Comparison of ENCODE assay signal across 14 cellular contexts in genomic region chr10:12164085-12164484, GRCh38. TPM values are rescaled to one million over a fixed set of nuclear protein-coding genes. Genes with fewer than 3 reads are reported as not detected.
DNase-seq lines count a peak whose midpoint lies in the region; ATAC-seq and TF ChIP-seq lines count a peak whose summit lies in the region.
"Had no signal": no experiment of that assay in that cellular context is flagged by ENCODE, and none has a peak within 500 bp of the region (broad histone marks: within the 10 kb centered on the region; RNA-seq: fewer than 3 reads in every experiment).

No MANE protein-coding gene starts in this region.

- peaks cover 3 to 26% of the 10 kb centered on the region in 2 donors for H3K36me3 Mint-ChIP-seq in activated T-cell treated with anti-CD3 and anti-CD28 coated beads, Interleukin-2, amount 50 U/mL, for 72 hours (ENCODE audit: insufficient read depth in 2 of 2)
- H3K36me3 Mint-ChIP-seq in chondrocyte (ENCODE audit: low read depth): peaks cover 15% of the 10 kb centered on the region
- H3K36me3 Mint-ChIP-seq in activated T-helper 17 cell treated with anti-CD3 and anti-CD28 coated beads, Interleukin-2, amount 50 U/mL, for 72 hours (ENCODE audit: low read depth): peaks cover 95% of the 10 kb centered on the region

- no peaks in the 10 kb centered on the region for H3K9me3 Mint-ChIP-seq in activated T-cell treated with anti-CD3 and anti-CD28 coated beads, Interleukin-2, amount 50 U/mL, for 72 hours
- no peaks in the 10 kb centered on the region for H3K9me3 Mint-ChIP-seq in chondrocyte (ENCODE audit: low read depth)
- no peaks in the 10 kb centered on the region for H3K9me3 Mint-ChIP-seq in activated T-helper 17 cell treated with anti-CD3 and anti-CD28 coated beads, Interleukin-2, amount 50 U/mL, for 72 hours
- H3K9me3 Mint-ChIP-seq: CD8-positive, alpha-beta T cell had no signal

- H3K9me3 ChIP-seq in right lobe of liver: no peaks in the 10 kb centered on the region

- no peaks in the 10 kb centered on the region for H3K27me3 ChIP-seq in right lobe of liver

- no peaks in the 10 kb centered on the region for H3K27me3 Mint-ChIP-seq in activated T-cell treated with anti-CD3 and anti-CD28 coated beads, Interleukin-2, amount 50 U/mL, for 72 hours (ENCODE audit: low read depth)
- no peaks in the 10 kb centered on the region for H3K27me3 Mint-ChIP-seq in chondrocyte (ENCODE audit: low read depth)
- no peaks in the 10 kb centered on the region for H3K27me3 Mint-ChIP-seq in activated T-helper 17 cell treated with anti-CD3 and anti-CD28 coated beads, Interleukin-2, amount 50 U/mL, for 72 hours

- ATAC-seq in activated T-cell treated with anti-CD3 and anti-CD28 coated beads, Interleukin-2, amount 50 U/mL, for 72 hours (replicated peaks in 1 of 2): no peak
- ATAC-seq in right lobe of liver: peak; percentile 89 to 94 (median 90)
- no peak for ATAC-seq in activated T-helper 17 cell treated with anti-CD3 and anti-CD28 coated beads, Interleukin-2, amount 50 U/mL, for 72 hours (replicated peaks)
- ATAC-seq: CD8-positive, alpha-beta T cell had no signal

- no peak overlapping the region for H3K4me3 Mint-ChIP-seq in activated T-cell treated with anti-CD3 and anti-CD28 coated beads, Interleukin-2, amount 50 U/mL, for 72 hours
- no peak overlapping the region for H3K4me3 Mint-ChIP-seq in chondrocyte (ENCODE audit: unreplicated experiment)
- H3K4me3 Mint-ChIP-seq in activated T-helper 17 cell treated with anti-CD3 and anti-CD28 coated beads, Interleukin-2, amount 50 U/mL, for 72 hours: no peak overlapping the region
- H3K4me3 Mint-ChIP-seq: CD8-positive, alpha-beta T cell had no signal

- no peak for DNase-seq in activated T-cell treated with anti-CD3 and anti-CD28 coated beads, Interleukin-2, amount 50 U/mL, for 72 hours
- no peak for DNase-seq in activated T-cell treated with anti-CD3 and anti-CD28 coated beads, Interleukin-2, amount 50 U/mL, for 48 hours
- DNase-seq in chondrocyte (ENCODE audit: low spot score) (no peak), right lobe of liver (peak; percentile 58 to 86 (median 81)), GOT3 (lab: John Stamatoyannopoulos, UW) (no peak), LoVo (ENCODE audit: low spot score) (no peak)
- DNase-seq: 8988T; CD8-positive, alpha-beta T cell; DMS79; NCI-H187 treated with DMSO at 0.1 percent for 48 hours; NCI-H526 treated with DMSO at 0.1 percent for 48 hours; Right ventricle myocardium superior had no signal

- peak overlapping the region in 1 of 3 donors; percentile 5 for H3K4me3 ChIP-seq in right lobe of liver

- intact Hi-C loops in right lobe of liver (cut with DNase I): no loop called here

- TF ChIP-seq POLR2A in right lobe of liver (IDR thresholded peaks at IDR 0.05): no peak

- H3K27ac Mint-ChIP-seq in activated T-cell treated with anti-CD3 and anti-CD28 coated beads, Interleukin-2, amount 50 U/mL, for 72 hours: peak overlapping the region; percentile 17
- peak overlapping the region; percentile 28 for H3K27ac Mint-ChIP-seq in chondrocyte (ENCODE audit: unreplicated experiment)
- H3K27ac Mint-ChIP-seq in activated T-helper 17 cell treated with anti-CD3 and anti-CD28 coated beads, Interleukin-2, amount 50 U/mL, for 72 hours: no peak overlapping the region
- H3K27ac Mint-ChIP-seq: CD8-positive, alpha-beta T cell had no signal

- peaks cover 4 to 25% (median 9%) of the 10 kb centered on the region in 4 donors for H3K36me3 ChIP-seq in right lobe of liver

- no peaks in the 10 kb centered on the region for H3K4me1 Mint-ChIP-seq in activated T-cell treated with anti-CD3 and anti-CD28 coated beads, Interleukin-2, amount 50 U/mL, for 72 hours (ENCODE audit: low read depth)
- no peaks in the 10 kb centered on the region for H3K4me1 Mint-ChIP-seq in chondrocyte (ENCODE audit: low read depth)
- no peaks in the 10 kb centered on the region for H3K4me1 Mint-ChIP-seq in activated T-helper 17 cell treated with anti-CD3 and anti-CD28 coated beads, Interleukin-2, amount 50 U/mL, for 72 hours

- peak overlapping the region in 2 of 3 donors; percentile 66 to 69 for H3K27ac ChIP-seq in right lobe of liver
- peak overlapping the region; percentile 80 for H3K27ac ChIP-seq in temporal lobe (ENCODE audit: low read depth, low read length)

- no peak for TF ChIP-seq CTCF in chondrocyte (IDR thresholded peaks at IDR 0.05)
- peak in 2 of 4 donors; percentile 12 to 25 for TF ChIP-seq CTCF in right lobe of liver (IDR thresholded peaks at IDR 0.05)

- H3K4me1 ChIP-seq in right lobe of liver: peaks cover 0 to 25% (median 9%) of the 10 kb centered on the region in 4 donors

- WGBS in right lobe of liver (ENCODE audit: insufficient coverage, low coverage, low lambda C conversion rate, missing lambda C conversion rate): 33% methylated on average over 11 of the region's 12 CpGs

RNA-seq across cellular contexts. Expression of gene NUDT5, which starts 31.6 kb away (rescaled TPM):
- total RNA-seq in activated T-cell treated with anti-CD3 and anti-CD28 coated beads, Interleukin-2, amount 50 U/mL, for 72 hours: 10 to 100 TPM; 79.3 to 94.7 TPM
- 43.0 to 51.8 TPM (median 43.9 TPM) in 3 replicates for total RNA-seq in chondrocyte
- 10 to 100 TPM; 48.6 to 64.3 (median 55.8) TPM for total RNA-seq in right lobe of liver
- 16.5 TPM for total RNA-seq in temporal lobe
- total RNA-seq in activated T-helper 17 cell treated with anti-CD3 and anti-CD28 coated beads, Interleukin-2, amount 50 U/mL, for 72 hours: 100 to 1,000 TPM in 1 of 2 donors, 10 to 100 TPM in 1; 99.1 to 139 TPM

RNA-seq across cellular contexts. Expression of gene CDC123, which starts 31.9 kb away (rescaled TPM):
- 10 to 100 TPM; 84.6 to 85.4 TPM for total RNA-seq in activated T-cell treated with anti-CD3 and anti-CD28 coated beads, Interleukin-2, amount 50 U/mL, for 72 hours
- total RNA-seq in chondrocyte (60.7 to 78.2 TPM (median 67.0 TPM) in 3 replicates), right lobe of liver (10 to 100 TPM; 29.5 to 46.3 (median 33.0) TPM), temporal lobe (93.9 TPM)
- total RNA-seq in activated T-helper 17 cell treated with anti-CD3 and anti-CD28 coated beads, Interleukin-2, amount 50 U/mL, for 72 hours: 100 to 1,000 TPM in 1 of 2 donors, 10 to 100 TPM in 1; 93.8 to 202 TPM

RNA-seq across cellular contexts. Expression of gene SEC61A2, which starts 34.6 kb away (rescaled TPM):
- total RNA-seq in activated T-cell treated with anti-CD3 and anti-CD28 coated beads, Interleukin-2, amount 50 U/mL, for 72 hours: 10 to 100 TPM; 20.3 to 20.9 TPM
- total RNA-seq in chondrocyte (8.2 to 11.0 TPM (median 9.6 TPM) in 3 replicates), right lobe of liver (1 to 10 TPM; 3.6 to 7.5 (median 6.5) TPM), temporal lobe (53.6 TPM)
- total RNA-seq in activated T-helper 17 cell treated with anti-CD3 and anti-CD28 coated beads, Interleukin-2, amount 50 U/mL, for 72 hours: 10 to 100 TPM; 16.0 to 22.3 TPM

Comparison
In these comparisons a context has a peak if more than half of its experiments do, and no peak if none do; other contexts are left out.
1. ATAC-seq: peak in right lobe of liver (4 of 4); none in activated T-cell treated with anti-CD3 and anti-CD28 coated beads, Interleukin-2, amount 50 U/mL, for 72 hours (0 of 2) and activated T-helper 17 cell treated with anti-CD3 and anti-CD28 coated beads, Interleukin-2, amount 50 U/mL, for 72 hours (single experiment).
2. DNase-seq: peak in right lobe of liver (3 of 3); none in activated T-cell treated with anti-CD3 and anti-CD28 coated beads, Interleukin-2, amount 50 U/mL, for 72 hours (0 of 2), activated T-cell treated with anti-CD3 and anti-CD28 coated beads, Interleukin-2, amount 50 U/mL, for 48 hours (0 of 2), chondrocyte (single experiment), GOT3 (single experiment) and LoVo (single experiment).